In genomic region chr3:25107918-25108617, GRCh38 we compare ENCODE assay signal across 16 cellular contexts.
DNase-seq lines count a peak whose midpoint lies in the region; ATAC-seq and TF ChIP-seq lines count a peak whose summit lies in the region.
"Had no signal": no experiment of that assay in that cellular context is flagged by ENCODE, and none has a peak within 500 bp of the region (broad histone marks: within the 10 kb centered on the region; RNA-seq: fewer than 3 reads in every experiment).

No MANE protein-coding gene starts in this region.

- POLR2A ChIA-PET in SK-N-SH (lab: Yijun Ruan, JAX) = no interaction called here

- H3K4me1 ChIP-seq in SK-N-SH (ENCODE audit: control insufficient read depth in 1 of 2, insufficient read depth in 2 of 2, low read depth in 1 of 2, low read length in 1 of 2) (peaks cover 0 to 7% of the 10 kb centered on the region in 2 experiments; a peak in 2 of 4 replicates), foreskin keratinocyte (no peaks in the 10 kb centered on the region)
- H3K4me1 ChIP-seq: BLaER1 treated with 17β-estradiol and CSF1 and Interleukin-3, amounts not matched to agents 10 nM and 100 nM had no signal

- no peaks in the 10 kb centered on the region for H3K9me2 ChIP-seq in SK-N-SH

- no peaks in the 10 kb centered on the region for H3K79me2 ChIP-seq in SK-N-SH (ENCODE audit: insufficient read depth)

- no peak overlapping the region for H3K4me3 ChIP-seq in SK-N-SH (ENCODE audit: low read depth in 2 of 2, low read length in 1 of 2)
- H3K4me3 ChIP-seq: BLaER1 treated with 17β-estradiol and CSF1 and Interleukin-3, amounts not matched to agents 10 nM and 100 nM had no signal

- no peak overlapping the region for H3K4me2 ChIP-seq in SK-N-SH
- H3K4me2 ChIP-seq: BLaER1 treated with 17β-estradiol and CSF1 and Interleukin-3, amounts not matched to agents 10 nM and 100 nM had no signal

- H3K27me3 ChIP-seq in SK-N-SH (ENCODE audit: insufficient read depth) = no peaks in the 10 kb centered on the region
- H3K27me3 ChIP-seq in foreskin keratinocyte = no peaks in the 10 kb centered on the region
- H3K27me3 ChIP-seq: BLaER1 treated with 17β-estradiol and CSF1 and Interleukin-3, amounts not matched to agents 10 nM and 100 nM had no signal

- intact Hi-C loops in left ventricle myocardium superior (cut with micrococcal nuclease) = no loop called here
- intact Hi-C loops in Calu3 (cut with micrococcal nuclease; ENCODE audit: unreplicated experiment) = no loop called here

- H2AFZ ChIP-seq in SK-N-SH (ENCODE audit: low read depth) = no peak overlapping the region

- no peaks in the 10 kb centered on the region for H3K9me3 Mint-ChIP-seq in Calu3 (ENCODE audit: low read depth, unreplicated experiment)
- H3K9me3 Mint-ChIP-seq: H9 had no signal

- H3K27ac Mint-ChIP-seq in Calu3 (ENCODE audit: unreplicated experiment) = no peak overlapping the region
- H3K27ac Mint-ChIP-seq: CD4-positive, CD25-positive, alpha-beta regulatory T cell; H9 had no signal

- ATAC-seq in SK-N-SH treated with all-trans-retinoic acid at 6 μM for 48 hours (no peak), foreskin keratinocyte (peak; percentile 57), left ventricle myocardium superior (no peak)
- ATAC-seq: HepG2 had no signal

- no peak overlapping the region for H3K4me3 Mint-ChIP-seq in Calu3 (ENCODE audit: low read depth, unreplicated experiment)
- H3K4me3 Mint-ChIP-seq: CD4-positive, CD25-positive, alpha-beta regulatory T cell; H9 had no signal

- H3F3A ChIP-seq in SK-N-SH (replicated peaks; ENCODE audit: insufficient read depth) = no peaks in the 10 kb centered on the region

- H3K9ac ChIP-seq in SK-N-SH = no peak overlapping the region
- H3K9ac ChIP-seq: BLaER1 treated with 17β-estradiol and CSF1 and Interleukin-3, amounts not matched to agents 10 nM and 100 nM had no signal

- H3K27ac ChIP-seq in SK-N-SH (ENCODE audit: low read depth in 2 of 2, low read length in 1 of 2) = no peak overlapping the region
- no peak overlapping the region for H3K27ac ChIP-seq in foreskin keratinocyte
- H3K27ac ChIP-seq: BLaER1 treated with 17β-estradiol and CSF1 and Interleukin-3, amounts not matched to agents 10 nM and 100 nM had no signal

- no peaks in the 10 kb centered on the region for H3K4me1 Mint-ChIP-seq in Calu3 (ENCODE audit: low read depth, unreplicated experiment)
- H3K4me1 Mint-ChIP-seq: CD4-positive, CD25-positive, alpha-beta regulatory T cell; H9 had no signal

- CTCF ChIA-PET in SK-N-SH (lab: Yijun Ruan, JAX) = interaction anchor here (1.6 kb wide), 1 partner anchor 75 kb away, joined by 6 read pairs; no protein-coding TSS in a partner anchor
- CTCF ChIA-PET in Calu3 (lab: Charles Lee) = no interaction called here

- 66% methylated on average over 9 of the region's 9 CpGs for WGBS in SK-N-SH (ENCODE audit: low lambda C conversion rate)

- no peak for TF ChIP-seq EP300 in SK-N-SH (IDR thresholded peaks at IDR 0.05; ENCODE audit: borderline replicate concordance in 1 of 2, low read depth in 1 of 2, low read length in 1 of 2)

- no peaks in the 10 kb centered on the region for H3K9me3 ChIP-seq in SK-N-SH
- H3K9me3 ChIP-seq: BLaER1 treated with 17β-estradiol and CSF1 and Interleukin-3, amounts not matched to agents 10 nM and 100 nM had no signal

- TF ChIP-seq CTCF in SK-N-SH (IDR thresholded peaks at IDR 0.05) (no peak), foreskin keratinocyte (conservative IDR thresholded peaks at IDR 0.05) (no peak), Calu3 (IDR thresholded peaks at IDR 0.05; ENCODE audit: unreplicated experiment) (no peak)

- no peaks in the 10 kb centered on the region for H3K27me3 Mint-ChIP-seq in Calu3 (ENCODE audit: unreplicated experiment)
- H3K27me3 Mint-ChIP-seq: CD4-positive, CD25-positive, alpha-beta regulatory T cell had no signal

- TF ChIP-seq RAD21 in SK-N-SH (IDR thresholded peaks at IDR 0.05; ENCODE audit: low read length) = no peak

- DNase-seq in SK-N-SH = no peak
- peak; percentile 20 for DNase-seq in SW480 (ENCODE audit: low spot score)
- DNase-seq in foreskin keratinocyte = peak; percentile 12 to 73
- DNase-seq in left ventricle myocardium superior = no peak
- DNase-seq in DMS 273 (lab: John Stamatoyannopoulos, UW; ENCODE audit: unreplicated experiment) = no peak
- DNase-seq in Calu3 = no peak
- DNase-seq: 8988T; ACHN; CD4-positive, CD25-positive, alpha-beta regulatory T cell; DMS153; GF-D8; GOT3; H9 had no signal

- no TSS peak for BruUV-seq in Calu3 (replicated peaks; lab: Mats Ljungman, UMichigan)

- no peaks in the 10 kb centered on the region for H3K36me3 ChIP-seq in SK-N-SH (replicated peaks in 1 of 2; ENCODE audit: control insufficient read depth in 1 of 2, insufficient read depth in 2 of 2, low read length in 1 of 2)
- H3K36me3 ChIP-seq: BLaER1 treated with 17β-estradiol and CSF1 and Interleukin-3, amounts not matched to agents 10 nM and 100 nM had no signal

- no peaks in the 10 kb centered on the region for H4K20me1 ChIP-seq in SK-N-SH (ENCODE audit: insufficient read depth)
- H4K20me1 ChIP-seq: BLaER1 treated with 17β-estradiol and CSF1 and Interleukin-3, amounts not matched to agents 10 nM and 100 nM had no signal

- no peaks in the 10 kb centered on the region for H3K36me3 Mint-ChIP-seq in Calu3 (ENCODE audit: insufficient read depth, unreplicated experiment)
- H3K36me3 Mint-ChIP-seq: CD4-positive, CD25-positive, alpha-beta regulatory T cell had no signal

TF ChIP-seq in SK-N-SH, 30 proteins besides CTCF, POLR2A, EP300 and RAD21:
- no peak for TF ChIP-seq NRF1 (IDR thresholded peaks at IDR 0.05; ENCODE audit: low read depth, low read length)
- 0 out of 2 replicates have a peak, but pooled peaks have one; percentile 33 for TF ChIP-seq RFX5 (IDR thresholded peaks at IDR 0.05; ENCODE audit: low read length)
- no peak for TF ChIP-seq TCF12 (IDR thresholded peaks at IDR 0.05)
- TF ChIP-seq GATA2 (CRISPR knock-in tag; IDR thresholded peaks at IDR 0.05) = no peak
- TF ChIP-seq USF2 (IDR thresholded peaks at IDR 0.05; ENCODE audit: borderline replicate concordance, low read depth, low read length) = no peak
- TF ChIP-seq RCOR1 (IDR thresholded peaks at IDR 0.05; ENCODE audit: low read length) = no peak

TF ChIP-seq in SK-N-SH treated with all-trans-retinoic acid at 6 μM for 48 hours, 23 proteins besides CTCF, POLR2A, EP300 and RAD21:
- TF ChIP-seq CREB5 (CRISPR knock-in tag; IDR thresholded peaks at IDR 0.05; ENCODE audit: low read depth) = no peak
- TF ChIP-seq ZC3H10 (CRISPR knock-in tag; IDR thresholded peaks at IDR 0.05) = no peak
- no peak for TF ChIP-seq SNAI2 (CRISPR knock-in tag; IDR thresholded peaks at IDR 0.05)
- TF ChIP-seq ZFP30 (CRISPR knock-in tag; IDR thresholded peaks at IDR 0.05) = no peak

Comparison
In these comparisons a context has a peak if more than half of its experiments do, and no peak if none do; other contexts are left out.
1. DNase-seq: peak in SW480 (single experiment) and foreskin keratinocyte (2 of 2); none in SK-N-SH (single experiment), left ventricle myocardium superior (single experiment), DMS 273 (single experiment) and Calu3 (single experiment).